ENCODE assay signal across 24 cellular contexts in genomic region chr2:27059141-27059820, GRCh38. TPM values are rescaled to one million over a fixed set of nuclear protein-coding genes. Genes with fewer than 3 reads are reported as not detected.
DNase-seq lines count a peak whose midpoint lies in the region; ATAC-seq and TF ChIP-seq lines count a peak whose summit lies in the region.
"Had no signal": no experiment of that assay in that cellular context is flagged by ENCODE, and none has a peak within 500 bp of the region (broad histone marks: within the 10 kb centered on the region; RNA-seq: fewer than 3 reads in every experiment).

No MANE protein-coding gene starts in this region.

- TF ChIP-seq CTCF in left ventricle myocardium inferior (IDR thresholded peaks at IDR 0.05; ENCODE audit: borderline replicate concordance), result no peak
- TF ChIP-seq CTCF in right lobe of liver (IDR thresholded peaks at IDR 0.05), result no peak
- TF ChIP-seq CTCF in foreskin keratinocyte (conservative IDR thresholded peaks at IDR 0.05), result no peak

- H3K4me3 ChIP-seq in left ventricle myocardium inferior, result no peak overlapping the region
- no peak overlapping the region for H3K4me3 ChIP-seq in right lobe of liver
- no peak overlapping the region for H3K4me3 ChIP-seq in subcutaneous abdominal adipose tissue (ENCODE audit: low read depth in 1 of 5, low read length in 5 of 5)
- H3K4me3 ChIP-seq: smooth muscle cell, thyroid gland, vagina had no signal

- WGBS in right lobe of liver (ENCODE audit: insufficient coverage, low coverage, low lambda C conversion rate, missing lambda C conversion rate), result 58% methylated on average over 9 of the region's 15 CpGs

- H3K9me3 ChIP-seq in left ventricle myocardium inferior (replicated peaks) (no peaks in the 10 kb centered on the region), right lobe of liver (no peaks in the 10 kb centered on the region), subcutaneous abdominal adipose tissue (ENCODE audit: control insufficient read depth in 5 of 5, low read length in 5 of 5) (no peaks in the 10 kb centered on the region)
- H3K9me3 ChIP-seq: thyroid gland, vagina had no signal

- intact Hi-C loops in left ventricle myocardium inferior (cut with micrococcal nuclease), result no loop called here
- intact Hi-C loops in cardiac septum (cut with DNase I), result no loop called here
- intact Hi-C loops in right lobe of liver (cut with DNase I), result no loop called here

- peaks cover 58% of the 10 kb centered on the region for H3K36me3 ChIP-seq in left ventricle myocardium inferior
- H3K36me3 ChIP-seq in right lobe of liver, result peaks cover 0 to 10% (median 2%) of the 10 kb centered on the region in 4 donors
- peaks cover 9 to 49% (median 42%) of the 10 kb centered on the region in 5 donors for H3K36me3 ChIP-seq in subcutaneous abdominal adipose tissue (ENCODE audit: control insufficient read depth in 5 of 5, insufficient read depth in 5 of 5, low read length in 5 of 5)

- ATAC-seq in right lobe of liver (peak; percentile 54 to 73 (median 64)), foreskin keratinocyte (no peak), GM19395 (IDR thresholded peaks at IDR 0.05; ENCODE audit: unreplicated experiment) (no peak)
- ATAC-seq: CD8-positive, alpha-beta T cell; stimulated activated naive CD8-positive, alpha-beta T cell treated with anti-CD3 and anti-CD28 coated beads, Interleukin-15, Interleukin-2, amounts not matched to agents 100 U/mL and 50 U/mL, for 24 hours had no signal

- H3K4me1 ChIP-seq in left ventricle myocardium inferior (peaks cover 21% of the 10 kb centered on the region), right lobe of liver (peaks cover 0 to 17% (median 5%) of the 10 kb centered on the region in 4 donors), subcutaneous abdominal adipose tissue (ENCODE audit: control insufficient read depth in 5 of 5, insufficient read depth in 5 of 5, low read length in 5 of 5) (peaks cover 3 to 16% (median 12%) of the 10 kb centered on the region in 5 donors), foreskin keratinocyte (no peaks in the 10 kb centered on the region)
- H3K4me1 ChIP-seq: thyroid gland, vagina had no signal

- DNase-seq in left ventricle myocardium inferior (no peak), cardiac septum (ENCODE audit: low spot score) (no peak), dermis blood vessel endothelial cell (peak; percentile 44), right lobe of liver (no peak), foreskin keratinocyte (no peak)
- no peak for DNase-seq in activated naive CD4-positive, alpha-beta T cell (lab: John Stamatoyannopoulos, UW)
- DNase-seq: activated B cell treated with CpG ODN at 0.5 μM for 24 hours; activated effector memory CD4-positive, alpha-beta T cell treated with anti-CD3 and anti-CD28 coated beads, Interleukin-2, amount 50 U/mL, for 16 hours; activated T-cell treated with anti-CD3 and anti-CD28 coated beads, Interleukin-2, amount 50 U/mL, for 24 hours; AML-193; CD8-positive, alpha-beta T cell; immature natural killer cell; NCI-H1092; NCI-H187; NCI-H2171; NCI-H82; stimulated activated CD4-positive, alpha-beta T cell treated with anti-CD3 and anti-CD28 coated beads, Interleukin-1b, Interleukin-23, amount 100 ng/mL, for 48 hours; stimulated activated naive CD8-positive, alpha-beta T cell treated with anti-CD3 and anti-CD28 coated beads, Interleukin-15, Interleukin-2, amounts not matched to agents 100 U/mL and 50 U/mL, for 24 hours; T-helper 1 cell; thyroid gland had no signal

- H3K27me3 ChIP-seq in left ventricle myocardium inferior (ENCODE audit: low read depth) (no peaks in the 10 kb centered on the region), right lobe of liver (no peaks in the 10 kb centered on the region), subcutaneous abdominal adipose tissue (ENCODE audit: control insufficient read depth in 5 of 5, insufficient read depth in 4 of 5, low read length in 5 of 5) (no peaks in the 10 kb centered on the region), foreskin keratinocyte (no peaks in the 10 kb centered on the region)
- H3K27me3 ChIP-seq: thyroid gland, vagina had no signal

- no peak for TF ChIP-seq POLR2A in right lobe of liver (IDR thresholded peaks at IDR 0.05)

- H3K27ac ChIP-seq in left ventricle myocardium inferior (replicated peaks), result peak overlapping the region; percentile 12
- H3K27ac ChIP-seq in right lobe of liver, result no peak overlapping the region
- H3K27ac ChIP-seq in subcutaneous abdominal adipose tissue (ENCODE audit: low read depth, low read length), result peak overlapping the region; percentile 46
- H3K27ac ChIP-seq in foreskin keratinocyte, result no peak overlapping the region
- H3K27ac ChIP-seq: thyroid gland, vagina had no signal

- H3K9ac ChIP-seq in subcutaneous abdominal adipose tissue (ENCODE audit: low read length in 5 of 5), result peak overlapping the region in 1 of 5 donors; percentile 37

RNA-seq across cellular contexts. Expression of gene AGBL5, which starts 7.8 kb away (rescaled TPM):
- total RNA-seq in left ventricle myocardium inferior (10.0 TPM), cardiac septum (11.7 TPM), dermis blood vessel endothelial cell (17.0 and 19.7 TPM in 2 replicates), right lobe of liver (1 to 10 TPM; 3.9 to 7.4 (median 6.4) TPM), foreskin keratinocyte (25.5 and 28.0 TPM in 2 replicates)
- polyA plus RNA-seq in foreskin keratinocyte, result 20.9 and 21.9 TPM in 2 replicates

RNA-seq across cellular contexts. Expression of gene OST4, which starts 12.2 kb away (rescaled TPM):
- total RNA-seq in left ventricle myocardium inferior (354 TPM), cardiac septum (339 TPM), dermis blood vessel endothelial cell (323 and 569 TPM in 2 replicates), right lobe of liver (100 to 1,000 TPM; 144 to 182 (median 161) TPM), foreskin keratinocyte (368 and 406 TPM in 2 replicates)
- polyA plus RNA-seq in foreskin keratinocyte, result 686 and 711 TPM in 2 replicates

RNA-seq across cellular contexts. Expression of gene EMILIN1, which starts 19.1 kb away (rescaled TPM):
- total RNA-seq in left ventricle myocardium inferior (18.4 TPM), cardiac septum (21.0 TPM), dermis blood vessel endothelial cell (33.7 and 41.9 TPM in 2 replicates), right lobe of liver (10 to 100 TPM in 5 of 6 experiments, 1 to 10 TPM in 1; 7.2 to 26.1 (median 21.0) TPM), foreskin keratinocyte (0.37 and 0.39 TPM in 2 replicates)
- polyA plus RNA-seq in foreskin keratinocyte, result 0.25 and 0.37 TPM in 2 replicates

RNA-seq across cellular contexts. Expression of gene TMEM214, which starts 26.5 kb away (rescaled TPM):
- 31.4 TPM for total RNA-seq in left ventricle myocardium inferior
- 40.3 TPM for total RNA-seq in cardiac septum
- total RNA-seq in dermis blood vessel endothelial cell, result 23.5 and 33.4 TPM in 2 replicates
- total RNA-seq in right lobe of liver, result 10 to 100 TPM; 29.1 to 62.7 (median 50.0) TPM
- 40.0 and 47.7 TPM in 2 replicates for total RNA-seq in foreskin keratinocyte
- 49.2 and 53.8 TPM in 2 replicates for polyA plus RNA-seq in foreskin keratinocyte

RNA-seq across cellular contexts. Expression of gene KHK, which starts 27.3 kb away (rescaled TPM):
- 2.9 TPM for total RNA-seq in left ventricle myocardium inferior
- 1.1 TPM for total RNA-seq in cardiac septum
- 4.8 and 5.5 TPM in 2 replicates for total RNA-seq in dermis blood vessel endothelial cell
- 100 to 1,000 TPM; 101 to 283 (median 206) TPM for total RNA-seq in right lobe of liver
- total RNA-seq in foreskin keratinocyte, result 2.4 and 2.6 TPM in 2 replicates
- polyA plus RNA-seq in foreskin keratinocyte, result 4.1 and 5.0 TPM in 2 replicates

Comparison
In these comparisons a context has a peak if more than half of its experiments do, and no peak if none do; other contexts are left out.
1. H3K27ac ChIP-seq: peak in left ventricle myocardium inferior (single experiment) and subcutaneous abdominal adipose tissue (single experiment); none in right lobe of liver (0 of 3) and foreskin keratinocyte (single experiment).
2. ATAC-seq: peak in right lobe of liver (4 of 4); none in foreskin keratinocyte (single experiment) and GM19395 (single experiment).